In genomic region chr2:39093208-39093898, GRCh38 we compare ENCODE assay signal across 14 cellular contexts. TPM values are rescaled to one million over a fixed set of nuclear protein-coding genes. Genes with fewer than 3 reads are reported as not detected.
A peak's percentile ranks its signal among the peaks of the same experiment; 100 is the strongest.
DNase-seq lines count a peak whose midpoint lies in the region; ATAC-seq, FAIRE-seq and TF ChIP-seq lines count a peak whose summit lies in the region.
"Had no signal": no experiment of that assay in that cellular context is flagged by ENCODE, and none has a peak within 500 bp of the region (broad histone marks: within the 10 kb centered on the region; RNA-seq: fewer than 3 reads in every experiment).

No MANE protein-coding gene starts in this region.

- H3K9me3 Mint-ChIP-seq in IgD-negative memory B cell: no peaks in the 10 kb centered on the region
- H3K9me3 Mint-ChIP-seq: CD4-positive, alpha-beta T cell had no signal

- H3K4me1 ChIP-seq in duodenal mucosa (ENCODE audit: control insufficient read depth in 1 of 2, insufficient read depth in 2 of 2, low read length in 2 of 2): peaks cover 0 to 29% of the 10 kb centered on the region in 2 donors
- H3K4me1 ChIP-seq in right cardiac atrium (ENCODE audit: control insufficient read depth, insufficient read depth, low read length): peaks cover 9% of the 10 kb centered on the region
- peaks cover 0 to 5% of the 10 kb centered on the region in 2 donors for H3K4me1 ChIP-seq in breast epithelium

- H3K4me3 Mint-ChIP-seq in IgD-negative memory B cell: peak overlapping the region in 3 of 4 donors; percentile 9 to 92 (median 21)
- H3K4me3 Mint-ChIP-seq: CD4-positive, alpha-beta T cell had no signal

- no peak overlapping the region for H3K9ac ChIP-seq in duodenal mucosa (ENCODE audit: low read depth in 1 of 2, low read length in 2 of 2)

- TF ChIP-seq CTCF in GM12864 (IDR thresholded peaks at IDR 0.05; ENCODE audit: low read depth, low read length, missing control alignments) (no peak), breast epithelium (IDR thresholded peaks at IDR 0.05) (no peak)

- H3K27me3 ChIP-seq in duodenal mucosa (ENCODE audit: control insufficient read depth in 1 of 2, insufficient read depth in 2 of 2, low read length in 2 of 2): no peaks in the 10 kb centered on the region
- no peaks in the 10 kb centered on the region for H3K27me3 ChIP-seq in right cardiac atrium (ENCODE audit: control insufficient read depth, insufficient read depth)
- no peaks in the 10 kb centered on the region for H3K27me3 ChIP-seq in breast epithelium
- H3K27me3 ChIP-seq: thyroid gland had no signal

- H3K27ac ChIP-seq in duodenal mucosa (ENCODE audit: low read depth, low read length) (no peak overlapping the region), right cardiac atrium (ENCODE audit: low read length) (no peak overlapping the region), breast epithelium (no peak overlapping the region)
- H3K27ac ChIP-seq: SK-N-MC, thyroid gland had no signal

- H3K36me3 Mint-ChIP-seq in IgD-negative memory B cell: peaks cover 9% of the 10 kb centered on the region

- intact Hi-C loops in right cardiac atrium (cut with DNase I): no loop called here
- intact Hi-C loops in breast epithelium (cut with DNase I; ENCODE audit: low total_unique reads): no loop called here

- H3K27ac Mint-ChIP-seq in IgD-negative memory B cell: peak overlapping the region in 2 of 3 donors; percentile 7 to 83
- H3K27ac Mint-ChIP-seq: CD4-positive, alpha-beta T cell had no signal

- H3K9me3 ChIP-seq in duodenal mucosa (ENCODE audit: control insufficient read depth in 1 of 2, low read length in 2 of 2) (no peaks in the 10 kb centered on the region), right cardiac atrium (ENCODE audit: control insufficient read depth, low read length) (no peaks in the 10 kb centered on the region), breast epithelium (no peaks in the 10 kb centered on the region)
- H3K9me3 ChIP-seq: thyroid gland had no signal

- ATAC-seq in GM19463 (IDR thresholded peaks at IDR 0.05; ENCODE audit: unreplicated experiment) (peak; percentile 54), right cardiac atrium (no peak)

- WGBS in right cardiac atrium: 44% methylated on average over 3 of the region's 3 CpGs

- H3K4me1 Mint-ChIP-seq in IgD-negative memory B cell: peaks cover 42 to 55% (median 42%) of the 10 kb centered on the region in 3 donors

- peak; percentile 37 for DNase-seq in GM12864 (ENCODE audit: low read depth)
- no peak for DNase-seq in right cardiac atrium
- no peak for DNase-seq in H54 (ENCODE audit: insufficient read length, low spot score)
- DNase-seq in breast epithelium (ENCODE audit: low spot score in 2 of 2): no peak
- no peak for DNase-seq in NCI-H1930 (lab: John Stamatoyannopoulos, UW)
- DNase-seq: activated CD4-positive, alpha-beta T cell treated with anti-CD3 and anti-CD28 coated beads, Interleukin-2, amount 50 U/mL, for 48 hours; CD4-positive, alpha-beta T cell; effector CD8-positive, alpha-beta T cell; thyroid gland had no signal

- no peak for FAIRE-seq in H54 (lab: Jason Lieb, UNC)

- peak overlapping the region; percentile 29; the same call in 1 of the 2 replicates for H3K4me3 ChIP-seq in GM12864 (ENCODE audit: low read depth, low read length)
- peak overlapping the region; percentile 3 to 26 for H3K4me3 ChIP-seq in duodenal mucosa (ENCODE audit: low read depth in 1 of 2, low read length in 2 of 2)
- no peak overlapping the region for H3K4me3 ChIP-seq in right cardiac atrium (ENCODE audit: low read length)
- no peak overlapping the region for H3K4me3 ChIP-seq in breast epithelium
- H3K4me3 ChIP-seq: lung, SK-N-MC, thyroid gland had no signal

- TF ChIP-seq POLR2A in H54 (IDR thresholded peaks at IDR 0.05; ENCODE audit: low read depth, low read length): no peak
- no peak for TF ChIP-seq POLR2A in breast epithelium (IDR thresholded peaks at IDR 0.05)

- H3K36me3 ChIP-seq in duodenal mucosa (ENCODE audit: control insufficient read depth in 1 of 2, insufficient read depth in 2 of 2, low read length in 2 of 2): no peaks in the 10 kb centered on the region
- H3K36me3 ChIP-seq in breast epithelium: no peaks in the 10 kb centered on the region
- H3K36me3 ChIP-seq: thyroid gland had no signal

- H3K27me3 Mint-ChIP-seq in IgD-negative memory B cell: no peaks in the 10 kb centered on the region
- H3K27me3 Mint-ChIP-seq: CD4-positive, alpha-beta T cell had no signal

RNA-seq across cellular contexts. Expression of gene SOS1, which starts 27.5 kb away (rescaled TPM):
- polyA plus RNA-seq in IgD-negative memory B cell: 13.7 TPM
- 10 to 100 TPM; 19.1 to 30.4 (median 23.1) TPM for total RNA-seq in right cardiac atrium
- 6.7 TPM for polyA plus RNA-seq in right cardiac atrium
- 10 to 100 TPM; 33.4 to 49.0 (median 37.0) TPM for total RNA-seq in breast epithelium

Comparison
In these comparisons a context has a peak if more than half of its experiments do, and no peak if none do; other contexts are left out.
1. H3K4me3 ChIP-seq: peak in GM12864 (single experiment) and duodenal mucosa (2 of 2); none in right cardiac atrium (single experiment) and breast epithelium (0 of 3).